13 cellular contexts compared by ENCODE assay signal in the genomic region with DNA sequence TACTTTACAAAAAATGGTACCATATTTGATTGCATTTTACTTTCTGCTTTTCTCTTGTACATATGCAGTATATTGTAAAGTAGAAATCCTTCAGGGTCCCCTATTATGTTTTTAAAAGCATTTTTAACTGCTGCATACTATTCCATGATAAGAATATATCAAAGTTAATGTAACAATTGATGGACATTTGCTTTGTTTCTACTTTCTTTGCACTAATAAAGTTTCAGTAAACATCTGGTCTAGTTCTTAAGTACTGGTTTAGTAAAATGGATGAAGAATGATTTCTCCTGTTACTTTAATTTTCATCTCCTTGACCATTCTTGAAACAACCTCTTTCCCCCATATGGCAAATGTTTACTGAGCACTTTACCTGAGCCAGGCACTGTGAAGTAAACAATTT. TPM values are rescaled to one million over a fixed set of nuclear protein-coding genes. Genes with fewer than 3 reads are reported as not detected.
DNase-seq lines count a peak whose midpoint lies in the region; ATAC-seq and TF ChIP-seq lines count a peak whose summit lies in the region.
"Had no signal": no experiment of that assay in that cellular context is flagged by ENCODE, and none has a peak within 500 bp of the region (broad histone marks: within the 10 kb centered on the region; RNA-seq: fewer than 3 reads in every experiment).

No MANE protein-coding gene starts in this region.

- no peak overlapping the region for H3K4me3 ChIP-seq in CD4-positive, CD25-positive, alpha-beta regulatory T cell (ENCODE audit: low read depth, low read length)

- H3K4me1 Mint-ChIP-seq in CD4-positive, CD25-positive, alpha-beta regulatory T cell: peaks cover 8 to 54% (median 36%) of the 10 kb centered on the region in 4 donors
- H3K4me1 Mint-ChIP-seq in Calu3 (ENCODE audit: low read depth, unreplicated experiment) (peaks cover 17% of the 10 kb centered on the region), WTC11 (peaks cover 42% of the 10 kb centered on the region), memory B cell (peaks cover 21% of the 10 kb centered on the region)

- H3K9me3 Mint-ChIP-seq in CD4-positive, CD25-positive, alpha-beta regulatory T cell: no peaks in the 10 kb centered on the region
- no peaks in the 10 kb centered on the region for H3K9me3 Mint-ChIP-seq in Calu3 (ENCODE audit: low read depth, unreplicated experiment)
- H3K9me3 Mint-ChIP-seq in WTC11: peaks cover 4% of the 10 kb centered on the region
- no peaks in the 10 kb centered on the region for H3K9me3 Mint-ChIP-seq in memory B cell
- H3K9me3 Mint-ChIP-seq: activated B cell treated with CpG ODN at 0.5 μM for 24 hours had no signal

- H3K27me3 ChIP-seq in CD4-positive, CD25-positive, alpha-beta regulatory T cell (ENCODE audit: control insufficient read depth, insufficient read depth, low read length): no peaks in the 10 kb centered on the region
- H3K27me3 ChIP-seq: pancreas had no signal

- peaks cover 2% of the 10 kb centered on the region for H3K36me3 Mint-ChIP-seq in CD4-positive, CD25-positive, alpha-beta regulatory T cell
- H3K36me3 Mint-ChIP-seq in Calu3 (ENCODE audit: insufficient read depth, unreplicated experiment) (peaks cover 18% of the 10 kb centered on the region), WTC11 (peaks cover 4% of the 10 kb centered on the region), memory B cell (peaks cover under 1% of the 10 kb centered on the region)

- peak overlapping the region in 2 of 3 donors; percentile 16 to 43 for H3K27ac Mint-ChIP-seq in CD4-positive, CD25-positive, alpha-beta regulatory T cell
- no peak overlapping the region for H3K27ac Mint-ChIP-seq in Calu3 (ENCODE audit: unreplicated experiment)
- peak overlapping the region; percentile 55; the same call in 1 of the 2 replicates for H3K27ac Mint-ChIP-seq in WTC11
- H3K27ac Mint-ChIP-seq in memory B cell: no peak overlapping the region

- TSS peak; percentile 30 for BruUV-seq in Calu3 (replicated peaks; lab: Mats Ljungman, UMichigan)

- H3K4me3 Mint-ChIP-seq in CD4-positive, CD25-positive, alpha-beta regulatory T cell: peak overlapping the region; percentile 8 to 88 (median 31)
- H3K4me3 Mint-ChIP-seq in Calu3 (ENCODE audit: low read depth, unreplicated experiment): no peak overlapping the region
- peak overlapping the region; percentile 49 for H3K4me3 Mint-ChIP-seq in WTC11
- H3K4me3 Mint-ChIP-seq in memory B cell: peak overlapping the region; percentile 4

- POLR2A ChIA-PET in WTC11 (lab: Charles Lee): no interaction called here

- H3K27me3 Mint-ChIP-seq in CD4-positive, CD25-positive, alpha-beta regulatory T cell: no peaks in the 10 kb centered on the region
- no peaks in the 10 kb centered on the region for H3K27me3 Mint-ChIP-seq in Calu3 (ENCODE audit: unreplicated experiment)
- no peaks in the 10 kb centered on the region for H3K27me3 Mint-ChIP-seq in WTC11 (ENCODE audit: low read depth)
- no peaks in the 10 kb centered on the region for H3K27me3 Mint-ChIP-seq in memory B cell
- H3K27me3 Mint-ChIP-seq: activated B cell treated with CpG ODN at 0.5 μM for 24 hours had no signal

- H3K9me3 ChIP-seq in CD4-positive, CD25-positive, alpha-beta regulatory T cell (ENCODE audit: control insufficient read depth in 2 of 2, low read length in 2 of 2): no peaks in the 10 kb centered on the region
- H3K9me3 ChIP-seq: pancreas had no signal

- CTCF ChIA-PET in Calu3 (lab: Charles Lee): no interaction called here
- CTCF ChIA-PET in WTC11 (lab: Charles Lee): no interaction called here

- intact Hi-C loops in Calu3 (cut with micrococcal nuclease; ENCODE audit: unreplicated experiment): no loop called here

- no peak for TF ChIP-seq CTCF in Calu3 (IDR thresholded peaks at IDR 0.05; ENCODE audit: unreplicated experiment)
- no peak for TF ChIP-seq CTCF in WTC11 (IDR thresholded peaks at IDR 0.05)

- H3K27ac ChIP-seq in CD4-positive, CD25-positive, alpha-beta regulatory T cell (ENCODE audit: insufficient read depth, low read length, poor library complexity, severe bottlenecking): no peak overlapping the region
- H3K27ac ChIP-seq: pancreas had no signal

- no peaks in the 10 kb centered on the region for H3K36me3 ChIP-seq in CD4-positive, CD25-positive, alpha-beta regulatory T cell (ENCODE audit: control insufficient read depth, insufficient read depth, low read length)
- H3K36me3 ChIP-seq: pancreas had no signal

- no peak for DNase-seq in CD4-positive, CD25-positive, alpha-beta regulatory T cell
- DNase-seq in Calu3: no peak
- no peak for DNase-seq in WTC11 (ENCODE audit: low spot score)
- DNase-seq in memory B cell (ENCODE audit: low spot score in 2 of 2): no peak
- no peak for DNase-seq in stimulated activated CD4-positive, alpha-beta T cell treated with anti-CD3 and anti-CD28 coated beads, Interleukin-2, amount 100 ng/mL, for 48 hours
- DNase-seq in stimulated activated CD4-positive, alpha-beta T cell treated with anti-CD3 and anti-CD28 coated beads, Interleukin-4, amount 100 ng/mL, for 4 hours: no peak
- DNase-seq in GM19240 (ENCODE audit: insufficient read length, low spot score): no peak
- DNase-seq: activated B cell treated with CpG ODN at 0.5 μM for 24 hours; cortex of kidney; pancreas; small intestine; stimulated activated naive CD8-positive, alpha-beta T cell treated with anti-CD3 and anti-CD28 coated beads, Interleukin-15, Interleukin-2, amounts not matched to agents 100 U/mL and 50 U/mL, for 24 hours had no signal

- ATAC-seq in CD4-positive, CD25-positive, alpha-beta regulatory T cell (ENCODE audit: low read depth in 2 of 2): no peak
- no peak for ATAC-seq in WTC11
- ATAC-seq in memory B cell (ENCODE audit: low read depth): no peak
- ATAC-seq: Panc1; pancreas; stimulated activated naive CD8-positive, alpha-beta T cell treated with anti-CD3 and anti-CD28 coated beads, Interleukin-15, Interleukin-2, amounts not matched to agents 100 U/mL and 50 U/mL, for 24 hours had no signal

- H3K4me1 ChIP-seq in CD4-positive, CD25-positive, alpha-beta regulatory T cell (ENCODE audit: control insufficient read depth, insufficient read depth, low read length, poor library complexity, severe bottlenecking): peaks cover 21% of the 10 kb centered on the region

TF ChIP-seq in WTC11, 78 proteins besides CTCF, POLR2A, EP300 and RAD21:
- no peak for TF ChIP-seq MYBL2 (CRISPR knock-in tag; IDR thresholded peaks at IDR 0.05)
TF ChIP-seq in WTC11: peak in this region for 0.

RNA-seq across cellular contexts. Expression of gene MRPS9, which starts 1.7 kb away (rescaled TPM):
- total RNA-seq in CD4-positive, CD25-positive, alpha-beta regulatory T cell: 13.2 TPM
- polyA plus RNA-seq in CD4-positive, CD25-positive, alpha-beta regulatory T cell: 10 to 100 TPM; 27.5 to 39.6 (median 34.0) TPM
- total RNA-seq in Calu3 (2022) (30.6 and 33.9 TPM in 2 replicates), WTC11 (2021) (71.5 to 75.3 TPM (median 73.6 TPM) in 3 replicates)

Comparison
In these comparisons a context has a peak if more than half of its experiments do, and no peak if none do; other contexts are left out.
1. H3K27ac Mint-ChIP-seq: peak in CD4-positive, CD25-positive, alpha-beta regulatory T cell (2 of 3) and WTC11 (single experiment); none in Calu3 (single experiment) and memory B cell (single experiment).